ENCODE assay signal across 14 cellular contexts in the genomic region with DNA sequence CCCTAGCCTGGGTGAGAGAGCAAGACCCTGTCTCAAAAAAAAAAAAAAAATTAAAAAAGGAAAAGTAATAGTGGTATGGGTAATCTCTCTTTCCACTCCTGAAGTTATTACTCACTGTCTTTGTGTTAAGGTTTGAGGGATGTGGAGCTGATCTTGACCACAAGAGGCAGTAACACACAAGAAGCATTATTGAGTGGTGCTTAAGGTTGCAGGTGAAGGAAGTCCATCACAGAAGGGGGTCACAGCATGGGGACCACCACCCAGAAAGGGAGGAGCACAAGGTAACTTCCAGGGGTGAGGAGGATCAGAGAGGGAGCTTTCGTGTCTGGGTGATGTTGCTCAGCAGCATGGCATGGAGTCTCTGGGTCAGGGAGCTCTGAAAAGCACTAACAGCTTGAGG.
DNase-seq lines count a peak whose midpoint lies in the region; ATAC-seq and TF ChIP-seq lines count a peak whose summit lies in the region.
"Had no signal": no experiment of that assay in that cellular context is flagged by ENCODE, and none has a peak within 500 bp of the region (broad histone marks: within the 10 kb centered on the region; RNA-seq: fewer than 3 reads in every experiment).

No MANE protein-coding gene starts in this region.

- TF ChIP-seq CTCF in retinal pigment epithelial cell (conservative IDR thresholded peaks at IDR 0.05; ENCODE audit: low read depth, low read length): peak; percentile 65

- no peak overlapping the region for H3K4me3 ChIP-seq in retinal pigment epithelial cell (ENCODE audit: low read length)
- H3K4me3 ChIP-seq: BLaER1, gastrocnemius medialis, skin epidermis, upper lobe of left lung had no signal

- ATAC-seq in HG03135 (IDR thresholded peaks at IDR 0.05; ENCODE audit: unreplicated experiment) (no peak), GM21381 (IDR thresholded peaks at IDR 0.05; ENCODE audit: unreplicated experiment) (no peak)
- ATAC-seq: gastrocnemius medialis had no signal

- DNase-seq in NCI-H82 (lab: John Stamatoyannopoulos, UW): peak; percentile 13
- DNase-seq in NCI-H82 treated with DMSO at 0.1 percent for 48 hours (lab: John Stamatoyannopoulos, UW; ENCODE audit: unreplicated experiment): no peak
- peak; percentile 5 for DNase-seq in cerebellar cortex (ENCODE audit: low spot score)
- no peak for DNase-seq in retinal pigment epithelial cell (ENCODE audit: low read depth)
- no peak for DNase-seq in SKM-1 (lab: John Stamatoyannopoulos, UW; ENCODE audit: unreplicated experiment)
- DNase-seq: activated T-cell treated with anti-CD3 and anti-CD28 coated beads, Interleukin-2, amount 50 U/mL, for 48 hours; gastrocnemius medialis; NCI-H524 treated with DMSO at 0.1 percent for 48 hours; upper lobe of left lung had no signal

- TF ChIP-seq RAD21 in Ishikawa (IDR thresholded peaks at IDR 0.05; ENCODE audit: low read depth): peak; percentile 46

- TF ChIP-seq EP300 in Ishikawa (IDR thresholded peaks at IDR 0.05; ENCODE audit: borderline replicate concordance): no peak

TF ChIP-seq in Ishikawa, 13 proteins besides CTCF, POLR2A, EP300 and RAD21:
- TF ChIP-seq TEAD4 (IDR thresholded peaks at IDR 0.05) (no peak), TCF12 (IDR thresholded peaks at IDR 0.05; ENCODE audit: low read depth) (no peak), REST (IDR thresholded peaks at IDR 0.05; ENCODE audit: low read depth) (no peak), TAF1 (IDR thresholded peaks at IDR 0.05; ENCODE audit: low read depth) (no peak), YY1 (IDR thresholded peaks at IDR 0.05; ENCODE audit: low read depth) (no peak), EGR1 (IDR thresholded peaks at IDR 0.05) (no peak), USF1 (IDR thresholded peaks at IDR 0.05) (no peak), CREB1 (IDR thresholded peaks at IDR 0.05; ENCODE audit: low read depth) (no peak), CEBPB (IDR thresholded peaks at IDR 0.05) (no peak), NFIC (IDR thresholded peaks at IDR 0.05) (no peak), ZBTB7A (IDR thresholded peaks at IDR 0.05; ENCODE audit: low read depth) (no peak), FOXM1 (IDR thresholded peaks at IDR 0.05; ENCODE audit: borderline replicate concordance, low read depth) (no peak)
- TF ChIP-seq, protein P1, sequence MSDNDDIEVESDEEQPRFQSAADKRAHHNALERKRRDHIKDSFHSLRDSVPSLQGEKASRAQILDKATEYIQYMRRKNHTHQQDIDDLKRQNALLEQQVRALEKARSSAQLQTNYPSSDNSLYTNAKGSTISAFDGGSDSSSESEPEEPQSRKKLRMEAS (IDR thresholded peaks at IDR 0.05): no peak

Comparison
In these comparisons a context has a peak if more than half of its experiments do, and no peak if none do; other contexts are left out.
1. DNase-seq: peak in NCI-H82 (single experiment) and cerebellar cortex (single experiment); none in NCI-H82 treated with DMSO at 0.1 percent for 48 hours (single experiment), retinal pigment epithelial cell (single experiment) and SKM-1 (single experiment).